Comparison of ENCODE assay signal across 9 cellular contexts in the genomic region with DNA sequence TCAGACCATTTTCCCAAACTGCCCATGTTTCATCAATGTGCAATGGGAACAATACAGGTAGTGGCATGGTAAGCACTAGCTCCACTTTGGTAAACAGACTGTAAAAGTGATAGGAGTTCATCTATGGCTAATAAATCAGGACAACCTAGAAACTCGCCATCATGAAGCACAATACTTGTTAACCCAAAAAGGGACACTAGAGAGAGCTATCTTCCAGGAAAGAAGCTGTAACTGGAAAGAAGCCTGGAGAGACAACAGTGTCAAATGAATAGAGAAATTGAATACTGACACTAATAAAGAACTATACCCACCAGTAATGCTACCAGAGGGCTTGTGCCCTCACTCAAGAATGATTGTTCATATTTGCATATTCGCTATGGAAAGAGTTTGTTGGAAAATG.
DNase-seq lines count a peak whose midpoint lies in the region; ATAC-seq and TF ChIP-seq lines count a peak whose summit lies in the region.
"Had no signal": no experiment of that assay in that cellular context is flagged by ENCODE, and none has a peak within 500 bp of the region (broad histone marks: within the 10 kb centered on the region; RNA-seq: fewer than 3 reads in every experiment).

No MANE protein-coding gene starts in this region.

- H3K4me1 ChIP-seq in aorta (ENCODE audit: control insufficient read depth in 1 of 2, insufficient read depth in 2 of 2, low read length in 2 of 2) = no peaks in the 10 kb centered on the region

- WGBS in aorta, 2 donors = 66 to 78% methylated on average over 2 of the region's 2 CpGs

- no peaks in the 10 kb centered on the region for H3K36me3 ChIP-seq in aorta (ENCODE audit: control insufficient read depth in 1 of 2, insufficient read depth in 2 of 2, low read length in 1 of 2)

- no peak for TF ChIP-seq CTCF in coronary artery (IDR thresholded peaks at IDR 0.05)

- no peak for ATAC-seq in GM21529 (IDR thresholded peaks at IDR 0.05; ENCODE audit: unreplicated experiment)
- ATAC-seq in aorta (ENCODE audit: low FRiP score) = no peak
- ATAC-seq: Right ventricle myocardium inferior had no signal

- no peaks in the 10 kb centered on the region for H3K9me3 ChIP-seq in aorta (ENCODE audit: control insufficient read depth, low read length)

- H3K4me3 ChIP-seq in coronary artery = no peak overlapping the region
- H3K4me3 ChIP-seq in aorta (ENCODE audit: low read length in 2 of 2) = no peak overlapping the region

- DNase-seq in GF-D8 (lab: John Stamatoyannopoulos, UW) (peak; percentile 4), NAMALWA (ENCODE audit: low spot score) (peak; percentile 14), astrocyte of the hippocampus (ENCODE audit: low read depth, low spot score) (peak; percentile 2), medulla oblongata (ENCODE audit: extremely low spot score) (peak; percentile 3), SK-N-DZ (ENCODE audit: low spot score) (no peak), coronary artery (ENCODE audit: low spot score) (no peak), aorta (no peak)

- H3K27ac ChIP-seq in coronary artery (no peak overlapping the region), aorta (ENCODE audit: low read depth in 1 of 2, low read length in 2 of 2) (no peak overlapping the region)

- intact Hi-C loops in aorta (cut with DNase I) = no loop called here

- no peaks in the 10 kb centered on the region for H3K27me3 ChIP-seq in aorta (ENCODE audit: control insufficient read depth in 1 of 2, insufficient read depth in 2 of 2, low read length in 1 of 2)

Comparison
In these comparisons a context has a peak if more than half of its experiments do, and no peak if none do; other contexts are left out.
1. DNase-seq: peak in GF-D8 (single experiment), NAMALWA (single experiment), astrocyte of the hippocampus (single experiment) and medulla oblongata (single experiment); none in SK-N-DZ (single experiment), coronary artery (single experiment) and aorta (0 of 2).